23 cellular contexts compared by ENCODE assay signal in genomic region chr2:34353498-34354113, GRCh38.
DNase-seq lines count a peak whose midpoint lies in the region; ATAC-seq and TF ChIP-seq lines count a peak whose summit lies in the region.
"Had no signal": no experiment of that assay in that cellular context is flagged by ENCODE, and none has a peak within 500 bp of the region (broad histone marks: within the 10 kb centered on the region; RNA-seq: fewer than 3 reads in every experiment).

No MANE protein-coding gene starts in this region.

- no peaks in the 10 kb centered on the region for H3K9me3 ChIP-seq in body of pancreas
- H3K9me3 ChIP-seq: MG63 had no signal

- no peak overlapping the region for H3K27ac Mint-ChIP-seq in stimulated activated naive CD8-positive, alpha-beta T cell treated with anti-CD3 and anti-CD28 coated beads, Interleukin-15, amount 100 ng/mL, for 72 hours
- H3K27ac Mint-ChIP-seq: B cell; CD4-positive, CD25-positive, alpha-beta regulatory T cell; GM23338; IgD-negative memory B cell had no signal

- H3K4me3 Mint-ChIP-seq in stimulated activated naive CD8-positive, alpha-beta T cell treated with anti-CD3 and anti-CD28 coated beads, Interleukin-15, amount 100 ng/mL, for 72 hours, result no peak overlapping the region
- H3K4me3 Mint-ChIP-seq: B cell; CD4-positive, CD25-positive, alpha-beta regulatory T cell; GM23338 had no signal

- no peak for ATAC-seq in body of pancreas
- ATAC-seq in stimulated activated naive CD8-positive, alpha-beta T cell treated with anti-CD3 and anti-CD28 coated beads, Interleukin-15, amount 100 ng/mL, for 72 hours, result no peak
- ATAC-seq: GM23338 had no signal

- H3K27ac ChIP-seq in body of pancreas, result peak overlapping the region in 1 of 4 donors; percentile 7
- H3K27ac ChIP-seq: HL-60 had no signal

- H3K4me3 ChIP-seq in body of pancreas, result no peak overlapping the region
- H3K4me3 ChIP-seq: GM23338, MG63 had no signal

- H3K4me1 Mint-ChIP-seq in stimulated activated naive CD8-positive, alpha-beta T cell treated with anti-CD3 and anti-CD28 coated beads, Interleukin-15, amount 100 ng/mL, for 72 hours, result no peaks in the 10 kb centered on the region
- H3K4me1 Mint-ChIP-seq: B cell; CD4-positive, CD25-positive, alpha-beta regulatory T cell; IgD-negative memory B cell had no signal

- no peaks in the 10 kb centered on the region for H3K27me3 Mint-ChIP-seq in stimulated activated naive CD8-positive, alpha-beta T cell treated with anti-CD3 and anti-CD28 coated beads, Interleukin-15, amount 100 ng/mL, for 72 hours
- H3K27me3 Mint-ChIP-seq: B cell; CD4-positive, CD25-positive, alpha-beta regulatory T cell; IgD-negative memory B cell had no signal

- 10 to 16% methylated on average over 2 of the region's 2 CpGs for WGBS in body of pancreas, 2 donors

- peaks cover 0 to 11% of the 10 kb centered on the region in 2 donors for H3K9me3 Mint-ChIP-seq in stimulated activated naive CD8-positive, alpha-beta T cell treated with anti-CD3 and anti-CD28 coated beads, Interleukin-15, amount 100 ng/mL, for 72 hours
- H3K9me3 Mint-ChIP-seq: GM23338 had no signal

- intact Hi-C loops in body of pancreas (cut with DNase I), result no loop called here

- no peaks in the 10 kb centered on the region for H3K36me3 ChIP-seq in body of pancreas (replicated peaks in 1 of 2; ENCODE audit: insufficient read depth in 1 of 2, low read depth in 2 of 2)
- H3K36me3 ChIP-seq: MG63 had no signal

- TF ChIP-seq POLR2A in body of pancreas (IDR thresholded peaks at IDR 0.05), result no peak

- H3K27me3 ChIP-seq in body of pancreas, result no peaks in the 10 kb centered on the region
- H3K27me3 ChIP-seq: MG63 had no signal

- H3K4me1 ChIP-seq in body of pancreas, result peaks cover 14% of the 10 kb centered on the region

- DNase-seq in DMS153 (lab: John Stamatoyannopoulos, UW) (peak; percentile 12), DMS153 treated with DMSO at 0.1 percent for 48 hours (lab: John Stamatoyannopoulos, UW; ENCODE audit: unreplicated experiment) (no peak), body of pancreas (no peak), kidney glomerular epithelial cell (lab: John Stamatoyannopoulos, UW) (peak; percentile 3), renal cortical epithelial cell (ENCODE audit: low read depth) (peak; percentile 36), NCI-H69 (lab: John Stamatoyannopoulos, UW) (no peak), ureter (ENCODE audit: low spot score) (no peak)
- DNase-seq in stimulated activated naive CD8-positive, alpha-beta T cell treated with anti-CD3 and anti-CD28 coated beads, Interleukin-15, amount 100 ng/mL, for 72 hours, result no peak
- DNase-seq: 8988T; CD4-positive, CD25-positive, alpha-beta regulatory T cell; COR-L47; HCEC 1CT; Karpas-422; MG63; NCI-H1092; NCI-H1436 treated with DMSO at 0.1 percent for 48 hours; NCI-H2029 treated with DMSO at 0.1 percent for 48 hours; NCI-H446 treated with DMSO at 0.1 percent for 48 hours; SHP77 treated with DMSO at 0.1 percent for 48 hours had no signal

- peak in 5 of 7 experiments; percentile 11 to 36 (median 33) for TF ChIP-seq CTCF in body of pancreas (IDR thresholded peaks at IDR 0.05)

Comparison
In these comparisons a context has a peak if more than half of its experiments do, and no peak if none do; other contexts are left out.
1. DNase-seq: peak in DMS153 (single experiment), kidney glomerular epithelial cell (single experiment) and renal cortical epithelial cell (single experiment); none in DMS153 treated with DMSO at 0.1 percent for 48 hours (single experiment), body of pancreas (0 of 4), NCI-H69 (single experiment), stimulated activated naive CD8-positive, alpha-beta T cell treated with anti-CD3 and anti-CD28 coated beads, Interleukin-15, amount 100 ng/mL, for 72 hours (0 of 2) and ureter (single experiment).